6 cellular contexts compared by ENCODE assay signal in genomic region chr12:6494351-6494743, GRCh38. TPM values are rescaled to one million over a fixed set of nuclear protein-coding genes. Genes with fewer than 3 reads are reported as not detected.
DNase-seq lines count a peak whose midpoint lies in the region; ATAC-seq, FAIRE-seq and TF ChIP-seq lines count a peak whose summit lies in the region.

No MANE protein-coding gene starts in this region.

- no peak for TF ChIP-seq POLR2A in GM12892 (IDR thresholded peaks at IDR 0.05; ENCODE audit: low read depth, low read length)

- 2% methylated on average over 7 of the region's 7 CpGs for WGBS in SK-N-SH (ENCODE audit: low lambda C conversion rate)

- H3K9ac ChIP-seq in SK-N-SH = peak overlapping the region; percentile 97
- peak overlapping the region; percentile 26 to 51 for H3K9ac ChIP-seq in kidney (ENCODE audit: low read length in 2 of 2)

- H3K4me1 ChIP-seq in SK-N-SH (ENCODE audit: control insufficient read depth in 1 of 2, insufficient read depth in 2 of 2, low read depth in 1 of 2, low read length in 1 of 2) = peaks cover 13 to 18% of the 10 kb centered on the region in 2 experiments; a peak in 3 of 4 replicates
- peaks cover 8 to 10% of the 10 kb centered on the region in 2 donors for H3K4me1 ChIP-seq in kidney (ENCODE audit: control insufficient read depth in 1 of 2, insufficient read depth in 1 of 2, low read depth in 1 of 2, low read length in 2 of 2)

- peaks cover 65% of the 10 kb centered on the region for H3K79me2 ChIP-seq in SK-N-SH (ENCODE audit: insufficient read depth)

- H3F3A ChIP-seq in SK-N-SH (replicated peaks; ENCODE audit: insufficient read depth) = peaks cover 8% of the 10 kb centered on the region

- H3K9me3 ChIP-seq in SK-N-SH (no peaks in the 10 kb centered on the region), kidney (ENCODE audit: control insufficient read depth in 1 of 2, low read length in 2 of 2) (no peaks in the 10 kb centered on the region)

- POLR2A ChIA-PET in SK-N-SH (lab: Yijun Ruan, JAX) = no interaction called here

- no peaks in the 10 kb centered on the region for H4K20me1 ChIP-seq in SK-N-SH (ENCODE audit: insufficient read depth)

- DNase-seq in GM12892 (ENCODE audit: insufficient read length) = no peak
- peak; percentile 37 for DNase-seq in SK-N-SH
- no peak for DNase-seq in kidney
- DNase-seq in RCC 7860 (ENCODE audit: low spot score) = no peak
- no peak for DNase-seq in activated CD8-positive, alpha-beta memory T cell treated with anti-CD3 and anti-CD28 coated beads, Interleukin-2, amount 50 U/mL, for 4 hours

- TF ChIP-seq EP300 in SK-N-SH (IDR thresholded peaks at IDR 0.05; ENCODE audit: borderline replicate concordance in 1 of 2, low read depth in 1 of 2, low read length in 1 of 2) = no peak

- peak overlapping the region; percentile 39; the same call in 1 of the 2 replicates for H2AFZ ChIP-seq in SK-N-SH (ENCODE audit: low read depth)

- TF ChIP-seq CTCF in SK-N-SH (IDR thresholded peaks at IDR 0.05) (peak; percentile 18), kidney (IDR thresholded peaks at IDR 0.05; ENCODE audit: borderline replicate concordance, extremely low read depth, insufficient read depth) (no peak)

- peak overlapping the region; percentile 76 to 99; a peak in 3 of 4 replicates for H3K27ac ChIP-seq in SK-N-SH (ENCODE audit: low read depth in 2 of 2, low read length in 1 of 2)
- no peak overlapping the region for H3K27ac ChIP-seq in kidney (ENCODE audit: low read depth in 2 of 2, low read length in 2 of 2)

- no peak for ATAC-seq in GM18858 (IDR thresholded peaks at IDR 0.05; ENCODE audit: unreplicated experiment)

- FAIRE-seq in GM12892 (lab: Jason Lieb, UNC) (peak; percentile 14), kidney (lab: Jason Lieb, UNC) (no peak), RCC 7860 (lab: Jason Lieb, UNC) (no peak)

- TF ChIP-seq RAD21 in SK-N-SH (IDR thresholded peaks at IDR 0.05; ENCODE audit: low read length) = no peak

- H3K27me3 ChIP-seq in SK-N-SH (ENCODE audit: insufficient read depth) = no peaks in the 10 kb centered on the region

- H3K9me2 ChIP-seq in SK-N-SH = no peaks in the 10 kb centered on the region

- H3K36me3 ChIP-seq in SK-N-SH (replicated peaks in 1 of 2; ENCODE audit: control insufficient read depth in 1 of 2, insufficient read depth in 2 of 2, low read length in 1 of 2) (peaks cover 15 to 44% of the 10 kb centered on the region in 2 experiments), kidney (ENCODE audit: control insufficient read depth in 1 of 2, insufficient read depth in 2 of 2, low read length in 2 of 2) (peaks cover 2 to 6% of the 10 kb centered on the region in 2 donors)

- intact Hi-C loops in kidney (cut with DNase I) = no loop called here

- H3K4me3 ChIP-seq in SK-N-SH (ENCODE audit: low read depth in 2 of 2, low read length in 1 of 2) = peak overlapping the region; percentile 81 to 97
- H3K4me3 ChIP-seq in kidney (ENCODE audit: low read length in 2 of 2) = peak overlapping the region; percentile 98 to 100

- peak overlapping the region; percentile 99 for H3K4me2 ChIP-seq in SK-N-SH

- CTCF ChIA-PET in SK-N-SH (lab: Yijun Ruan, JAX) = no interaction called here

TF ChIP-seq in SK-N-SH, 30 proteins besides CTCF, POLR2A, EP300 and RAD21:
- TF ChIP-seq YY1 (IDR thresholded peaks at IDR 0.05; ENCODE audit: low read depth) = no peak
- TF ChIP-seq SMC3 (IDR thresholded peaks at IDR 0.05; ENCODE audit: low read depth, low read length) = no peak
- no peak; the same call in 1 of the 2 replicates for TF ChIP-seq GABPA (IDR thresholded peaks at IDR 0.05; ENCODE audit: low read depth)
- no peak for TF ChIP-seq EZH2phosphoT487 (IDR thresholded peaks at IDR 0.05; ENCODE audit: borderline replicate concordance, low read depth)
- TF ChIP-seq NFIC (IDR thresholded peaks at IDR 0.05; ENCODE audit: borderline replicate concordance) = no peak
- TF ChIP-seq FOSL2 (IDR thresholded peaks at IDR 0.05; ENCODE audit: borderline replicate concordance, low read depth) = no peak
- TF ChIP-seq CHD2 (IDR thresholded peaks at IDR 0.05; ENCODE audit: low read length, partially characterized antibody) = no peak
- TF ChIP-seq NRF1 (IDR thresholded peaks at IDR 0.05; ENCODE audit: low read depth, low read length) = no peak
- TF ChIP-seq MEF2A (IDR thresholded peaks at IDR 0.05; ENCODE audit: borderline replicate concordance, low read depth) = no peak
- TF ChIP-seq RCOR1 (IDR thresholded peaks at IDR 0.05; ENCODE audit: low read length) = no peak

RNA-seq across cellular contexts. Expression of gene NCAPD2, which starts 0.4 kb away (rescaled TPM):
- polyA plus RNA-seq in GM12892 (2012; ENCODE audit: missing spikeins) = 46.3 TPM
- polyA plus RNA-seq in SK-N-SH (2012; rRNA removed) (39.8 and 46.9 TPM in 2 replicates), kidney (ENCODE audit: insufficient read depth, low read depth, low replicate concordance) (4.5 TPM)
- 27.2 and 35.7 TPM in 2 replicates for polyA plus RNA-seq in SK-N-SH (2012; cell fraction: cytosol; rRNA removed)
- polyA plus RNA-seq in SK-N-SH (2012; cell fraction: nucleus; rRNA removed) = 46.2 and 57.3 TPM in 2 replicates
- total RNA-seq in kidney = 23.4 TPM

RNA-seq across cellular contexts. Expression of gene MRPL51, which starts 1.3 kb away (rescaled TPM):
- polyA plus RNA-seq in GM12892 (2012; ENCODE audit: missing spikeins) = 194 TPM
- polyA plus RNA-seq in SK-N-SH (2012; rRNA removed) (189 and 195 TPM in 2 replicates), kidney (ENCODE audit: insufficient read depth, low read depth, low replicate concordance) (268 TPM)
- 238 and 299 TPM in 2 replicates for polyA plus RNA-seq in SK-N-SH (2012; cell fraction: cytosol; rRNA removed)
- 53.6 and 63.7 TPM in 2 replicates for polyA plus RNA-seq in SK-N-SH (2012; cell fraction: nucleus; rRNA removed)
- 132 TPM for total RNA-seq in kidney

RNA-seq across cellular contexts. Expression of gene VAMP1, which starts 23.9 kb away (rescaled TPM):
- 29.2 TPM for polyA plus RNA-seq in GM12892 (2012; ENCODE audit: missing spikeins)
- polyA plus RNA-seq in SK-N-SH (2012; rRNA removed) (36.8 and 48.9 TPM in 2 replicates), kidney (ENCODE audit: insufficient read depth, low read depth, low replicate concordance) (4.9 TPM)
- polyA plus RNA-seq in SK-N-SH (2012; cell fraction: cytosol; rRNA removed) = 21.1 and 21.3 TPM in 2 replicates
- polyA plus RNA-seq in SK-N-SH (2012; cell fraction: nucleus; rRNA removed) = 137 and 179 TPM in 2 replicates
- 13.2 TPM for total RNA-seq in kidney

RNA-seq across cellular contexts. Expression of gene GAPDH, which starts 40.0 kb away (rescaled TPM):
- polyA plus RNA-seq in GM12892 (2012; ENCODE audit: missing spikeins) = 6,742 TPM
- 7,875 and 8,077 TPM in 2 replicates for polyA plus RNA-seq in SK-N-SH (2012; rRNA removed)
- polyA plus RNA-seq in SK-N-SH (2012; cell fraction: cytosol; rRNA removed) = 5,050 and 6,344 TPM in 2 replicates
- polyA plus RNA-seq in SK-N-SH (2012; cell fraction: nucleus; rRNA removed) = 5,294 and 6,955 TPM in 2 replicates
- total RNA-seq in kidney = 1,501 TPM
- polyA plus RNA-seq in kidney (ENCODE audit: insufficient read depth, low read depth, low replicate concordance) = 4,871 TPM

RNA-seq across cellular contexts. Expression of gene TAPBPL, which starts 42.5 kb away (rescaled TPM):
- polyA plus RNA-seq in GM12892 (2012; ENCODE audit: missing spikeins) = 32.1 TPM
- polyA plus RNA-seq in SK-N-SH (2012; rRNA removed) (24.1 and 26.0 TPM in 2 replicates), kidney (ENCODE audit: insufficient read depth, low read depth, low replicate concordance) (34.5 TPM)
- 11.0 and 15.8 TPM in 2 replicates for polyA plus RNA-seq in SK-N-SH (2012; cell fraction: cytosol; rRNA removed)
- 33.9 and 51.7 TPM in 2 replicates for polyA plus RNA-seq in SK-N-SH (2012; cell fraction: nucleus; rRNA removed)
- 44.7 TPM for total RNA-seq in kidney

Comparison
In these comparisons a context has a peak if more than half of its experiments do, and no peak if none do; other contexts are left out.
1. H3K27ac ChIP-seq: peak in SK-N-SH (2 of 2); none in kidney (0 of 2).